ENCODE assay signal across 6 cellular contexts in the genomic region with DNA sequence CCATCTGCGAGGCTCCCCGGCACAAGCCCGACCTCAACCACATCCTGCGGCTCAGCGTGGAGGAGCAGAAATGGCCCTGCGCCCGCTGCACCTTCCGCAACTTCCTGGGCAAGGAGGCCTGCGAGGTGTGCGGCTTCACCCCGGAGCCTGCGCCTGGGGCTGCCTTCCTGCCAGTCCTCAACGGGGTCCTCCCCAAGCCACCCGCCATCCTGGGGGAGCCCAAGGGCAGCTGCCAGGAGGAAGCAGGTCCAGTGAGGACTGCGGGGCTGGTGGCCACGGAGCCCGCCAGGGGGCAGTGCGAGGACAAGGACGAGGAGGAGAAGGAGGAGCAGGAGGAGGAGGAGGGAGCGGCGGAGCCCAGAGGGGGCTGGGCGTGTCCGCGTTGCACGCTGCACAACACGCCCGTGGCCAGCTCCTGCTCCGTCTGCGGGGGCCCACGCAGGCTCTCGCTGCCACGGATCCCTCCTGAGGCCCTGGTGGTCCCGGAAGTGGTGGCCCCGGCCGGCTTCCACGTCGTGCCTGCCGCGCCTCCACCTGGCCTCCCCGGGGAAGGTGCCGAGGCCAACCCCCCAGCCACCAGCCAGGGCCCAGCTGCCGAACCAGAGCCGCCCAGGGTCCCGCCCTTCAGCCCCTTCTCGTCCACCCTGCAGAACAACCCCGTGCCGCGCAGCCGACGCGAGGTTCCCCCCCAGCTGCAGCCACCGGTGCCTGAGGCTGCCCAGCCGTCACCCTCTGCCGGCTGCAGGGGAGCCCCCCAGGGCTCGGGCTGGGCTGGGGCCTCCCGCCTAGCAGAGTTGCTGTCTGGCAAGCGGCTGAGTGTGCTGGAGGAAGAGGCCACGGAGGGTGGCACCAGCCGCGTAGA. TPM values are rescaled to one million over a fixed set of nuclear protein-coding genes. Genes with fewer than 3 reads are reported as not detected.
DNase-seq lines count a peak whose midpoint lies in the region; ATAC-seq lines count a peak whose summit lies in the region.

No MANE protein-coding gene starts in this region.

- peaks cover 2% of the 10 kb centered on the region for H3K4me1 Mint-ChIP-seq in activated CD4-positive, alpha-beta T cell treated with anti-CD3 and anti-CD28 coated beads, Interleukin-2, amount 10 ng/mL, durations not matched to agents 24 days and 14 days

- no peak overlapping the region for H3K27ac Mint-ChIP-seq in activated CD4-positive, alpha-beta T cell treated with anti-CD3 and anti-CD28 coated beads, Interleukin-2, amount 10 ng/mL, durations not matched to agents 24 days and 14 days

- no peak overlapping the region for H3K4me3 ChIP-seq in thymus (ENCODE audit: low read length)

- peak; percentile 86 for DNase-seq in GM03348 (ENCODE audit: low spot score)
- peak; percentile 83 for DNase-seq in activated CD4-positive, alpha-beta T cell treated with anti-CD3 and anti-CD28 coated beads, Interleukin-2, amount 10 ng/mL, durations not matched to agents 24 days and 14 days
- peak; percentile 61 for DNase-seq in left cardiac atrium
- DNase-seq in COLO829 (ENCODE audit: low spot score) = no peak

- no peak overlapping the region for H3K4me3 Mint-ChIP-seq in activated CD4-positive, alpha-beta T cell treated with anti-CD3 and anti-CD28 coated beads, Interleukin-2, amount 10 ng/mL, durations not matched to agents 24 days and 14 days

- 80% methylated on average over 60 of the region's 60 CpGs for WGBS in thymus

- H3K27me3 Mint-ChIP-seq in activated CD4-positive, alpha-beta T cell treated with anti-CD3 and anti-CD28 coated beads, Interleukin-2, amount 10 ng/mL, durations not matched to agents 24 days and 14 days = no peaks in the 10 kb centered on the region

- ATAC-seq in left cardiac atrium (peak; percentile 60 to 69), HG02852 (IDR thresholded peaks at IDR 0.05; ENCODE audit: unreplicated experiment) (no peak)

- peaks cover 62% of the 10 kb centered on the region for H3K36me3 ChIP-seq in thymus (ENCODE audit: control insufficient read depth, insufficient read depth)

- peaks cover 11% of the 10 kb centered on the region for H3K36me3 Mint-ChIP-seq in activated CD4-positive, alpha-beta T cell treated with anti-CD3 and anti-CD28 coated beads, Interleukin-2, amount 10 ng/mL, durations not matched to agents 24 days and 14 days (ENCODE audit: low read depth)

- intact Hi-C loops in activated CD4-positive, alpha-beta T cell treated with anti-CD3 and anti-CD28 coated beads, Interleukin-2, amount 10 ng/mL, durations not matched to agents 24 days and 14 days (cut with micrococcal nuclease) = no loop called here
- intact Hi-C loops in left cardiac atrium (cut with DNase I) = no loop called here

- peak overlapping the region; percentile 8 for H3K27ac ChIP-seq in thymus (ENCODE audit: low read depth)

- H3K9me3 Mint-ChIP-seq in activated CD4-positive, alpha-beta T cell treated with anti-CD3 and anti-CD28 coated beads, Interleukin-2, amount 10 ng/mL, durations not matched to agents 24 days and 14 days = no peaks in the 10 kb centered on the region

- no peaks in the 10 kb centered on the region for H3K4me1 ChIP-seq in thymus (ENCODE audit: control insufficient read depth, insufficient read depth, low read length)

- H3K9me3 ChIP-seq in thymus (ENCODE audit: control insufficient read depth) = peaks cover 1% of the 10 kb centered on the region

- H3K27me3 ChIP-seq in thymus (ENCODE audit: control insufficient read depth, insufficient read depth) = no peaks in the 10 kb centered on the region

RNA-seq across cellular contexts. Expression of a gene that starts 13.1 kb away (rescaled TPM):
- not detected in 2 replicates for total RNA-seq in activated CD4-positive, alpha-beta T cell treated with anti-CD3 and anti-CD28 coated beads, Interleukin-2, amount 10 ng/mL, durations not matched to agents 24 days and 14 days
- total RNA-seq in left cardiac atrium = not detected
- polyA plus RNA-seq in thymus = 0.09 TPM

RNA-seq across cellular contexts. Expression of a gene that starts 19.6 kb away (rescaled TPM):
- 121 and 124 TPM in 2 replicates for total RNA-seq in activated CD4-positive, alpha-beta T cell treated with anti-CD3 and anti-CD28 coated beads, Interleukin-2, amount 10 ng/mL, durations not matched to agents 24 days and 14 days
- 10 to 100 TPM; 19.2 to 25.8 TPM for total RNA-seq in left cardiac atrium
- polyA plus RNA-seq in thymus = 40.4 TPM

RNA-seq across cellular contexts. Expression of a gene that starts 19.7 kb away (rescaled TPM):
- total RNA-seq in activated CD4-positive, alpha-beta T cell treated with anti-CD3 and anti-CD28 coated beads, Interleukin-2, amount 10 ng/mL, durations not matched to agents 24 days and 14 days = 1.1 TPM in 2 replicates
- under 1 TPM; 0.10 to 0.97 TPM for total RNA-seq in left cardiac atrium
- 3.1 TPM for polyA plus RNA-seq in thymus

RNA-seq across cellular contexts. Expression of a gene that starts 22.6 kb away (rescaled TPM):
- total RNA-seq in activated CD4-positive, alpha-beta T cell treated with anti-CD3 and anti-CD28 coated beads, Interleukin-2, amount 10 ng/mL, durations not matched to agents 24 days and 14 days = 43.2 and 50.3 TPM in 2 replicates
- total RNA-seq in left cardiac atrium = 10 to 100 TPM; 19.1 to 21.3 TPM
- 65.4 TPM for polyA plus RNA-seq in thymus

RNA-seq across cellular contexts. Expression of a gene that starts 42.7 kb away (rescaled TPM):
- total RNA-seq in activated CD4-positive, alpha-beta T cell treated with anti-CD3 and anti-CD28 coated beads, Interleukin-2, amount 10 ng/mL, durations not matched to agents 24 days and 14 days = 12.5 and 16.5 TPM in 2 replicates
- total RNA-seq in left cardiac atrium = 10 to 100 TPM in 1 of 2 donors, 1 to 10 TPM in 1; 9.9 to 13.5 TPM
- polyA plus RNA-seq in thymus = 43.3 TPM
